12 cellular contexts compared by ENCODE assay signal in genomic region chrX:129875669-129876068, GRCh38. TPM values are rescaled to one million over a fixed set of nuclear protein-coding genes. Genes with fewer than 3 reads are reported as not detected.
A peak's percentile ranks its signal among the peaks of the same experiment; 100 is the strongest.
DNase-seq lines count a peak whose midpoint lies in the region; ATAC-seq and TF ChIP-seq lines count a peak whose summit lies in the region.
"Had no signal": no experiment of that assay in that cellular context is flagged by ENCODE, and none has a peak within 500 bp of the region (broad histone marks: within the 10 kb centered on the region; RNA-seq: fewer than 3 reads in every experiment).

No MANE protein-coding gene starts in this region.

- H3K27ac ChIP-seq in RWPE2 (ENCODE audit: poor library complexity, severe bottlenecking), result no peak overlapping the region

- intact Hi-C loops in left cardiac atrium (cut with DNase I), result no loop called here

- H3K4me1 ChIP-seq in RWPE2 (ENCODE audit: insufficient read depth, poor library complexity, severe bottlenecking), result no peaks in the 10 kb centered on the region

- DNase-seq in AG08395 (ENCODE audit: low spot score), result peak; percentile 81
- DNase-seq in H4 (ENCODE audit: low spot score), result peak; percentile 78
- DNase-seq in RWPE2 (ENCODE audit: low spot score), result no peak
- peak; percentile 66 for DNase-seq in fibroblast of the aortic adventitia (ENCODE audit: low read depth)
- no peak for DNase-seq in amygdala (lab: John Stamatoyannopoulos, UW)
- DNase-seq in left cardiac atrium, result no peak
- DNase-seq in NCI-H1694 (lab: John Stamatoyannopoulos, UW), result no peak
- no peak for DNase-seq in stimulated activated CD4-positive, alpha-beta T cell treated with anti-CD3 and anti-CD28 coated beads, Interleukin-2, amount 100 ng/mL, for 24 hours
- DNase-seq: activated CD8-positive, alpha-beta memory T cell treated with anti-CD3 and anti-CD28 coated beads, Interleukin-2, amount 50 U/mL, for 4 hours; CD4-positive, alpha-beta T cell; NCI-H1105 treated with DMSO at 0.1 percent for 48 hours had no signal

- no peaks in the 10 kb centered on the region for H3K36me3 ChIP-seq in RWPE2 (ENCODE audit: low read depth)

- H3K9me3 ChIP-seq in RWPE2 (ENCODE audit: severe bottlenecking), result no peaks in the 10 kb centered on the region

- 0 out of 3 replicates have a peak, but pooled peaks have one; percentile 27 for ATAC-seq in RWPE2 (ENCODE audit: low read depth)
- ATAC-seq in left cardiac atrium, result no peak
- ATAC-seq: stimulated activated memory B cell treated with anti-CD40 and anti-IgM and Interleukin-4, amounts not matched to agents 10 μg/mL and 1 μg/mL and 100 μg/mL, for 72 hours had no signal

- TF ChIP-seq CTCF in RWPE2 (IDR thresholded peaks at IDR 0.05; ENCODE audit: poor library complexity, severe bottlenecking) (no peak), fibroblast of the aortic adventitia (IDR thresholded peaks at IDR 0.05; ENCODE audit: insufficient read depth, low read length) (peak; percentile 32)

- H3K4me3 ChIP-seq in RWPE2 (ENCODE audit: severe bottlenecking) (no peak overlapping the region), fibroblast of the aortic adventitia (ENCODE audit: low read depth, low read length) (no peak overlapping the region)

- H3K27me3 ChIP-seq in RWPE2 (ENCODE audit: insufficient read depth, poor library complexity, severe bottlenecking), result no peaks in the 10 kb centered on the region

RNA-seq across cellular contexts. Expression of gene UTP14A, which starts 30.3 kb away (rescaled TPM):
- total RNA-seq in H4 (2014; rRNA removed; shearing (Covaris generic)), result 27.1 and 37.9 TPM in 2 replicates
- total RNA-seq in fibroblast of the aortic adventitia (ENCODE audit: low replicate concordance) (19.1 and 34.1 TPM in 2 replicates), left cardiac atrium (10 to 100 TPM in 1 of 2 donors, 1 to 10 TPM in 1; 7.7 to 13.7 TPM)

RNA-seq across cellular contexts. Expression of gene ZDHHC9, which starts 32.0 kb away (rescaled TPM):
- total RNA-seq in H4 (2014; rRNA removed; shearing (Covaris generic)), result 16.0 and 24.5 TPM in 2 replicates
- total RNA-seq in fibroblast of the aortic adventitia (ENCODE audit: low replicate concordance) (7.8 and 37.1 TPM in 2 replicates), left cardiac atrium (10 to 100 TPM; 14.4 to 22.1 TPM)

Comparison
In these comparisons a context has a peak if more than half of its experiments do, and no peak if none do; other contexts are left out.
1. DNase-seq: peak in AG08395 (single experiment), H4 (single experiment) and fibroblast of the aortic adventitia (single experiment); none in RWPE2 (single experiment), amygdala (0 of 56), left cardiac atrium (single experiment), NCI-H1694 (single experiment) and stimulated activated CD4-positive, alpha-beta T cell treated with anti-CD3 and anti-CD28 coated beads, Interleukin-2, amount 100 ng/mL, for 24 hours (0 of 2).